Comparison of ENCODE assay signal across 16 cellular contexts in the genomic region with DNA sequence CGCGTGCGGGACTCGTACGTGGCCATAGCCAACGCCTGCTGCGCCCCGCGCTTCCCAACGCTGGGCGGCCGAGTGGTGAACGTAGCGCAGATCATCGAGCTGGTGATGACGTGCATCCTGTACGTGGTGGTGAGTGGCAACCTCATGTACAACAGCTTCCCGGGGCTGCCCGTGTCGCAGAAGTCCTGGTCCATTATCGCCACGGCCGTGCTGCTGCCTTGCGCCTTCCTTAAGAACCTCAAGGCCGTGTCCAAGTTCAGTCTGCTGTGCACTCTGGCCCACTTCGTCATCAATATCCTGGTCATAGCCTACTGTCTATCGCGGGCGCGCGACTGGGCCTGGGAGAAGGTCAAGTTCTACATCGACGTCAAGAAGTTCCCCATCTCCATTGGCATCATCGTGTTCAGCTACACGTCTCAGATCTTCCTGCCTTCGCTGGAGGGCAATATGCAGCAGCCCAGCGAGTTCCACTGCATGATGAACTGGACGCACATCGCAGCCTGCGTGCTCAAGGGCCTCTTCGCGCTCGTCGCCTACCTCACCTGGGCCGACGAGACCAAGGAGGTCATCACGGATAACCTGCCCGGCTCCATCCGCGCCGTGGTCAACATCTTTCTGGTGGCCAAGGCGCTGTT. TPM values are rescaled to one million over a fixed set of nuclear protein-coding genes. Genes with fewer than 3 reads are reported as not detected.
DNase-seq lines count a peak whose midpoint lies in the region; ATAC-seq and TF ChIP-seq lines count a peak whose summit lies in the region.
"Had no signal": no experiment of that assay in that cellular context is flagged by ENCODE, and none has a peak within 500 bp of the region (broad histone marks: within the 10 kb centered on the region; RNA-seq: fewer than 3 reads in every experiment).

No MANE protein-coding gene starts in this region.

- peaks cover 63% of the 10 kb centered on the region for H3K4me1 ChIP-seq in left ventricle myocardium inferior

- no peak for ATAC-seq in Right ventricle myocardium superior (ENCODE audit: poor library complexity)
- peak; percentile 10 to 28 for ATAC-seq in activated T-cell treated with anti-CD3 and anti-CD28 coated beads, Interleukin-2, amount 50 U/mL, for 72 hours (replicated peaks in 1 of 2)
- ATAC-seq: right cardiac atrium had no signal

- no peak overlapping the region for H3K27ac ChIP-seq in left ventricle myocardium inferior (replicated peaks)
- H3K27ac ChIP-seq: heart right ventricle, SJSA1 had no signal

- H3K27me3 Mint-ChIP-seq in activated T-cell treated with anti-CD3 and anti-CD28 coated beads, Interleukin-2, amount 50 U/mL, for 72 hours (ENCODE audit: low read depth): peaks cover 88% of the 10 kb centered on the region
- H3K27me3 Mint-ChIP-seq in type B pancreatic cell: peaks cover 96% of the 10 kb centered on the region

- H3K36me3 ChIP-seq in left ventricle myocardium inferior: no peaks in the 10 kb centered on the region
- H3K36me3 ChIP-seq: SJSA1 had no signal

- intact Hi-C loops in Right ventricle myocardium superior (cut with DNase I): no loop called here
- intact Hi-C loops in left ventricle myocardium inferior (cut with micrococcal nuclease): no loop called here

- peak overlapping the region; percentile 65 to 74 for H3K4me3 Mint-ChIP-seq in activated T-cell treated with anti-CD3 and anti-CD28 coated beads, Interleukin-2, amount 50 U/mL, for 72 hours
- H3K4me3 Mint-ChIP-seq in type B pancreatic cell: peak overlapping the region; percentile 68

- no peak overlapping the region for H3K27ac Mint-ChIP-seq in activated T-cell treated with anti-CD3 and anti-CD28 coated beads, Interleukin-2, amount 50 U/mL, for 72 hours
- no peak overlapping the region for H3K27ac Mint-ChIP-seq in type B pancreatic cell

- peaks cover 100% of the 10 kb centered on the region for H3K27me3 ChIP-seq in left ventricle myocardium inferior (ENCODE audit: low read depth)

- H3K9me3 Mint-ChIP-seq in activated T-cell treated with anti-CD3 and anti-CD28 coated beads, Interleukin-2, amount 50 U/mL, for 72 hours: no peaks in the 10 kb centered on the region
- no peaks in the 10 kb centered on the region for H3K9me3 Mint-ChIP-seq in type B pancreatic cell

- H3K36me3 Mint-ChIP-seq in activated T-cell treated with anti-CD3 and anti-CD28 coated beads, Interleukin-2, amount 50 U/mL, for 72 hours (ENCODE audit: insufficient read depth in 2 of 2): peaks cover 3% of the 10 kb centered on the region in 2 donors
- H3K36me3 Mint-ChIP-seq in type B pancreatic cell: peaks cover 4% of the 10 kb centered on the region

- H3K4me1 Mint-ChIP-seq in activated T-cell treated with anti-CD3 and anti-CD28 coated beads, Interleukin-2, amount 50 U/mL, for 72 hours (ENCODE audit: low read depth): peaks cover 71% of the 10 kb centered on the region
- H3K4me1 Mint-ChIP-seq in type B pancreatic cell (ENCODE audit: unreplicated experiment): peaks cover 47% of the 10 kb centered on the region

- DNase-seq in Right ventricle myocardium superior (peak; percentile 36), left ventricle myocardium inferior (no peak), type B pancreatic cell (ENCODE audit: extremely low spot score, unreplicated experiment) (no peak), epidermal melanocyte (ENCODE audit: insufficient read length, low spot score) (no peak), iPS-NIHi7 (ENCODE audit: extremely low spot score) (no peak), NCI-H1092 (lab: John Stamatoyannopoulos, UW) (no peak)
- DNase-seq in activated T-cell treated with anti-CD3 and anti-CD28 coated beads, Interleukin-2, amount 50 U/mL, for 72 hours: peak in 1 of 2 donors; percentile 18
- DNase-seq: AML-193, aorta, heart right ventricle, NCI-H1694 treated with DMSO at 0.1 percent for 48 hours, NCI-H774, right cardiac atrium had no signal

- no peak overlapping the region for H3K4me3 ChIP-seq in left ventricle myocardium inferior
- peak overlapping the region; percentile 55 for H3K4me3 ChIP-seq in iPS-18c (ENCODE audit: insufficient read depth, low read depth, low read length)
- H3K4me3 ChIP-seq: heart right ventricle, SJSA1 had no signal

- H3K9me3 ChIP-seq in left ventricle myocardium inferior (replicated peaks): no peaks in the 10 kb centered on the region
- peaks cover 6% of the 10 kb centered on the region for H3K9me3 ChIP-seq in iPS-18c (ENCODE audit: control insufficient read depth, insufficient read depth, low read length)
- H3K9me3 ChIP-seq: heart right ventricle had no signal

- TF ChIP-seq CTCF in left ventricle myocardium inferior (IDR thresholded peaks at IDR 0.05; ENCODE audit: borderline replicate concordance) (no peak), type B pancreatic cell (conservative IDR thresholded peaks at IDR 0.05) (no peak)

RNA-seq across cellular contexts. Expression of a gene that starts 3.4 kb away (rescaled TPM):
- total RNA-seq in Right ventricle myocardium superior (not detected), left ventricle myocardium inferior (not detected), type B pancreatic cell (ENCODE audit: low replicate concordance) (not detected in 2 replicates)
- under 1 TPM in 1 of 2 donors, not detected in 1; 0.12 TPM for total RNA-seq in activated T-cell treated with anti-CD3 and anti-CD28 coated beads, Interleukin-2, amount 50 U/mL, for 72 hours
- total RNA-seq: aorta, heart right ventricle, right cardiac atrium, SJSA1, ureter had no signal

RNA-seq across cellular contexts. Expression of a gene that starts 20.5 kb away (rescaled TPM):
- total RNA-seq in Right ventricle myocardium superior: 3.2 TPM
- total RNA-seq in left ventricle myocardium inferior: 3.1 TPM
- total RNA-seq in activated T-cell treated with anti-CD3 and anti-CD28 coated beads, Interleukin-2, amount 50 U/mL, for 72 hours: 1 to 10 TPM; 8.2 to 8.7 TPM
- 5.7 and 9.1 TPM in 2 replicates for total RNA-seq in type B pancreatic cell (ENCODE audit: low replicate concordance)
